ENCODE assay signal across 36 cellular contexts in the genomic region with DNA sequence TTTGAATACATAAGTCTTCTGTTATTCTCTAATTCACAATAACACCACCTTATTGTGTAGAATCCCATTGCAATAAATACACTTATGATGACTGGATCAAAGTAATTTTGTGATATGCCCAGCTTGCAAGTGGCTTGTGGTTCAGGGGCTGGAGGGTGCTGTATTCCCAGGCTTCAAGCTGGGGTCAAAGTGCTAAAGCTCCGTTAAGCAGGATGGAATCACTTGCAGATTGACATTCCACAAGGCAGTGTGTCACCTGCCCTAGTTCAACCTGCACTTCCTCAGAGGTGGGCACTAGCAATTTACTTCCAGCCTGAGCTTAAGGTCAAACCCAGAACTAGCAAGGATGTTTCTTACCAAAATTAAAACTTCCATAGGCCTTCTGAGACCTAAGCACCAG.
"Had no signal": no experiment of that assay in that cellular context is flagged by ENCODE, and none has a peak within 500 bp of the region (broad histone marks: within the 10 kb centered on the region; RNA-seq: fewer than 3 reads in every experiment).

No MANE protein-coding gene starts in this region.

- H3K27ac ChIP-seq: adrenal gland, Peyer's patch, SJSA1, VCaP had no signal

- H3K27me3 ChIP-seq: adrenal gland, Peyer's patch, SJSA1 had no signal

- H3K4me3 ChIP-seq: adrenal gland, Peyer's patch, SJSA1 had no signal

- H3K36me3 ChIP-seq: adrenal gland, Peyer's patch, SJSA1 had no signal

- H3K9me3 ChIP-seq: adrenal gland, Peyer's patch, SJSA1, SK-N-SH had no signal

- DNase-seq: activated B cell treated with CpG ODN at 0.5 μM for 24 hours; activated CD4-positive, alpha-beta memory T cell treated with anti-CD3 and anti-CD28 coated beads for 36 hours; activated CD4-positive, alpha-beta T cell treated with anti-CD3 and anti-CD28 coated beads for 4 hours; activated CD4-positive, alpha-beta T cell treated with anti-CD3 and anti-CD28 coated beads, Interleukin-2, amount 50 U/mL, for 1 hour; activated CD4-positive, CD25-positive, alpha-beta regulatory T cell treated with anti-CD3 and anti-CD28 coated beads, Interleukin-2, amount 50 U/mL, for 72 hours; activated CD8-positive, alpha-beta memory T cell treated with anti-CD3 and anti-CD28 coated beads, Interleukin-2, amount 50 U/mL, for 4 hours; activated gamma-delta T cell treated with Interleukin-2 at 50 U/mL for 16 hours; activated naive CD4-positive, alpha-beta T cell treated with anti-CD3 and anti-CD28 coated beads for 36 hours; activated T-cell treated with anti-CD3 and anti-CD28 coated beads for 4 hours; activated T-cell treated with anti-CD3 and anti-CD28 coated beads, Interleukin-2, amount 50 U/mL, for 4 hours; adrenal gland; anterior cingulate cortex; caudate nucleus; Karpas-422; KBM-7; NCI-H1105; NCI-H1436; NCI-H1694; NCI-H2029 treated with DMSO at 0.1 percent for 48 hours; NCI-H2107; NCI-H2171; NCI-H446; NCI-H510A treated with DMSO at 0.1 percent for 48 hours; NCI-H526 treated with DMSO at 0.1 percent for 48 hours; NCI-H774; PC-3; Peyer's patch; RPMI8226; SHP77 treated with DMSO at 0.1 percent for 48 hours; SK-N-SH; T-helper 1 cell; T-helper 2 cell; T-helper 9 cell had no signal

- H3K4me2 ChIP-seq: SK-N-SH had no signal

- H3K9ac ChIP-seq: SK-N-SH had no signal

- ATAC-seq: activated naive CD4-positive, alpha-beta T cell treated with anti-CD3 and anti-CD28 coated beads, Interleukin-2, amount 50 U/mL, for 72 hours; activated T-cell treated with anti-CD3 and anti-CD28 coated beads, Interleukin-2, amount 50 U/mL, for 4 hours; PC-3 had no signal

- H3K4me1 ChIP-seq: adrenal gland, Peyer's patch, SJSA1 had no signal
